9 cellular contexts compared by ENCODE assay signal in the genomic region with DNA sequence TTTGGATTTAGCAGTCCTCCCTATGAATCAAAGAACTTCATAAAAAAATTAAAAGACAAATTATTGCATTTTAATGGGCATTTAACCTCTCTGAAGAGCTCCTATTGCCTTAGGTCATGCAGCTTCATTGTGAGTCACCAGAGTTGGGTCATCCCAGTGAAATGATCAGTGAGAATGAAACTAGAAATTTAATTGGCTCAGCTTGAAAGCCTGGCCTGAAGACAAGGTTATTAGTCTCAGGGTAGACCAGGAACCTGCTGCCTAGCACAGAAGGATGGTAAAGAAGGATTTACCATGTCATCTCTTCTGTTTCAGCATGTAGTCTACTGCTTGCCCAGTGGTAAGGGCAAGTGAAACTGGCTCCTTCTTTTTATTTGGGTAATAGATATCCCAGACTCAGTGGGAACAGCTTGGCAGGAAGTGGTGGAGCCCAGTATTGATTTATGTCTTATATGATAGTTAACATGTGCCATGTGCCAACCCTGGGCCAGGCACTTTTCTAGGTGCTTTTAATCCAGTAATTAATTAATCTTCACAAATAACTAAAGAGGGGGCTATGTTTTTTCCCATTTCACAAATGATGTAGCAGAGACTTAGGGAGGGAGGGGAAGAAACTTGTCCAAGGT. TPM values are rescaled to one million over a fixed set of nuclear protein-coding genes. Genes with fewer than 3 reads are reported as not detected.
DNase-seq lines count a peak whose midpoint lies in the region; ATAC-seq and TF ChIP-seq lines count a peak whose summit lies in the region.
"Had no signal": no experiment of that assay in that cellular context is flagged by ENCODE, and none has a peak within 500 bp of the region (broad histone marks: within the 10 kb centered on the region; RNA-seq: fewer than 3 reads in every experiment).

No MANE protein-coding gene starts in this region.

- intact Hi-C loops in colonic mucosa (cut with DNase I): no loop called here

- no peak overlapping the region for H2AK5ac ChIP-seq in mesenchymal stem cell (ENCODE audit: low read length, severe bottlenecking)

- no peaks in the 10 kb centered on the region for H3K79me1 ChIP-seq in mesenchymal stem cell (replicated peaks; ENCODE audit: low read length, poor library complexity, severe bottlenecking)

- H2BK5ac ChIP-seq in mesenchymal stem cell (ENCODE audit: low read depth, low read length, poor library complexity, severe bottlenecking): no peak overlapping the region

- in situ Hi-C loops in GM13976 (cut with MboI; ENCODE audit: low sequenced_read_pairs, unreplicated experiment): no loop called here

- H3K4me3 ChIP-seq in mesenchymal stem cell (ENCODE audit: insufficient read depth in 1 of 2, low read depth in 1 of 2, low read length in 2 of 2) (no peak overlapping the region), colonic mucosa (no peak overlapping the region), right atrium auricular region (no peak overlapping the region)

- no peak overlapping the region for H3K14ac ChIP-seq in mesenchymal stem cell (ENCODE audit: low read length in 2 of 2)

- H2AFZ ChIP-seq in mesenchymal stem cell (ENCODE audit: low read depth, low read length): no peak overlapping the region

- no peak overlapping the region for H3K18ac ChIP-seq in mesenchymal stem cell (ENCODE audit: low read depth in 1 of 2, low read length in 2 of 2)

- H3K4me1 ChIP-seq in mesenchymal stem cell (ENCODE audit: control insufficient read depth, insufficient read depth, low read depth, low read length) (no peaks in the 10 kb centered on the region), colonic mucosa (no peaks in the 10 kb centered on the region), right atrium auricular region (no peaks in the 10 kb centered on the region)

- H3K27ac ChIP-seq in mesenchymal stem cell (ENCODE audit: low read length, poor library complexity, severe bottlenecking): no peak overlapping the region
- no peak overlapping the region for H3K27ac ChIP-seq in colonic mucosa
- H3K27ac ChIP-seq in right atrium auricular region: no peak overlapping the region
- H3K27ac ChIP-seq: neutrophil had no signal

- H4K8ac ChIP-seq in mesenchymal stem cell (ENCODE audit: low read length): no peak overlapping the region

- TF ChIP-seq CTCF in GM13976 (IDR thresholded peaks at IDR 0.05; ENCODE audit: borderline replicate concordance, control extremely low read depth, extremely low read depth, insufficient read depth, missing control alignments) (no peak), colonic mucosa (IDR thresholded peaks at IDR 0.05) (no peak), right atrium auricular region (IDR thresholded peaks at IDR 0.05) (no peak)

- H3K9ac ChIP-seq in mesenchymal stem cell (ENCODE audit: low read length) (peak overlapping the region; percentile 37), colonic mucosa (ENCODE audit: low read depth in 2 of 2, low read length in 2 of 2) (no peak overlapping the region)

- H2BK15ac ChIP-seq in mesenchymal stem cell (ENCODE audit: low read depth, poor library complexity, severe bottlenecking): no peak overlapping the region

- no peak overlapping the region for H3K4ac ChIP-seq in mesenchymal stem cell (ENCODE audit: low read depth in 1 of 2, low read length in 2 of 2)

- H4K91ac ChIP-seq in mesenchymal stem cell (ENCODE audit: low read length): no peak overlapping the region

- peak; percentile 84 for ATAC-seq in HG02981 (IDR thresholded peaks at IDR 0.05; ENCODE audit: unreplicated experiment)

- H3K36me3 ChIP-seq in mesenchymal stem cell (ENCODE audit: control insufficient read depth in 1 of 2, insufficient read depth in 2 of 2, low read depth in 1 of 2, low read length in 2 of 2) (no peaks in the 10 kb centered on the region), colonic mucosa (no peaks in the 10 kb centered on the region), right atrium auricular region (no peaks in the 10 kb centered on the region)
- H3K36me3 ChIP-seq: neutrophil had no signal

- H3K4me2 ChIP-seq in mesenchymal stem cell (ENCODE audit: low read length, poor library complexity, severe bottlenecking): no peak overlapping the region

- H3K9me3 ChIP-seq in mesenchymal stem cell (ENCODE audit: control insufficient read depth, low read length) (no peaks in the 10 kb centered on the region), colonic mucosa (no peaks in the 10 kb centered on the region), right atrium auricular region (no peaks in the 10 kb centered on the region)
- H3K9me3 ChIP-seq: neutrophil had no signal

- no peak overlapping the region for H3K23ac ChIP-seq in mesenchymal stem cell (ENCODE audit: low read length in 2 of 2)

- H2BK120ac ChIP-seq in mesenchymal stem cell (ENCODE audit: low read depth, low read length): no peak overlapping the region

- H2BK12ac ChIP-seq in mesenchymal stem cell (ENCODE audit: low read length in 2 of 2): no peak overlapping the region

- DNase-seq in GM13976 (ENCODE audit: low spot score) (peak; percentile 57), T1000 (lab: John Stamatoyannopoulos, UW) (peak; percentile 67), mesenchymal stem cell (peak; percentile 87), colonic mucosa (no peak), COR-L47 (lab: John Stamatoyannopoulos, UW) (no peak), right atrium auricular region (ENCODE audit: low spot score) (no peak)
- no peak for DNase-seq in activated CD4-positive, alpha-beta T cell treated with anti-CD3 and anti-CD28 coated beads for 1 hour

- H3K27me3 ChIP-seq in mesenchymal stem cell (ENCODE audit: control insufficient read depth in 1 of 2, insufficient read depth in 1 of 2, low read length in 2 of 2) (no peaks in the 10 kb centered on the region), colonic mucosa (no peaks in the 10 kb centered on the region), right atrium auricular region (no peaks in the 10 kb centered on the region)

RNA-seq across cellular contexts. Expression of a gene that starts 23.6 kb away (rescaled TPM):
- 0.37 TPM for polyA plus RNA-seq in mesenchymal stem cell (2013, experiment 1 of 2)
- 0.38 TPM for polyA plus RNA-seq in mesenchymal stem cell (2013, experiment 2 of 2)
- 10 to 100 TPM; 25.3 to 27.7 TPM for total RNA-seq in colonic mucosa
- total RNA-seq in right atrium auricular region: 1 to 10 TPM; 2.6 to 4.9 TPM

Comparison
In these comparisons a context has a peak if more than half of its experiments do, and no peak if none do; other contexts are left out.
1. DNase-seq: peak in GM13976 (single experiment), T1000 (single experiment) and mesenchymal stem cell (single experiment); none in colonic mucosa (single experiment), activated CD4-positive, alpha-beta T cell treated with anti-CD3 and anti-CD28 coated beads for 1 hour (single experiment), COR-L47 (single experiment) and right atrium auricular region (single experiment).
2. RNA of a gene that starts 23.6 kb away (total RNA-seq): 25.3 to 27.7 TPM in colonic mucosa; 2.6 to 4.9 TPM in right atrium auricular region; every median in the first group is over 4 times any median in the second.